In the genomic region with DNA sequence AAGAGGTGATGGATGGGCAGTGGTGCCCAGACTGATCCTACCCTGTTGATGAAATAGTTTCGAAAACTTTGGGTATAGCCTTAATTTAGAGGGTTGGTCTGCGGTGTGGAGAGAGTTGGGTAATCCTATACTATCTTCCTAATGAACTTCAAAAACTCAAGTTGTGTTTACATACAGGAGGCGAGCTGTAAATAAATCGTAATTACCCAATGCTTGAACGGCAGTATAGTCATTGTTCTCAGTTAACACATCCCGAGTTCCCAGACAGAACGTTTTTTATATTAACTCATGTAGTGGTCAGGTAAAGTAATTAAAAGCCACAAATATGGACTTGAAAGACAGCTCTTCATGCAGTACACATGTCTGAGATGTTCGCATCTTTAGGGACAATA, we compare ENCODE assay signal across 8 cellular contexts. TPM values are rescaled to one million over a fixed set of nuclear protein-coding genes. Genes with fewer than 3 reads are reported as not detected.
DNase-seq lines count a peak whose midpoint lies in the region; ATAC-seq, FAIRE-seq and TF ChIP-seq lines count a peak whose summit lies in the region.

No MANE protein-coding gene starts in this region.

- H3K56ac ChIP-seq in H9 (ENCODE audit: insufficient read length, low read depth, low read length), result no peak overlapping the region

- H3K27me3 Mint-ChIP-seq in H9 (ENCODE audit: low read depth), result peaks cover 11% of the 10 kb centered on the region

- no peak overlapping the region for H2BK15ac ChIP-seq in H9 (ENCODE audit: low read depth, low read length)

- peak overlapping the region; percentile 88 to 93 for H3K4me3 Mint-ChIP-seq in H9

- H3K18ac ChIP-seq in H9 (ENCODE audit: insufficient read length, low read depth, low read length) (no peak overlapping the region), trophoblast cell (ENCODE audit: low read length) (no peak overlapping the region)

- POLR2A ChIA-PET in A549 (lab: Yijun Ruan, JAX), result interaction anchor here (1.0 kb wide), 1 partner anchor 955 kb away, joined by 3 read pairs; no protein-coding TSS in a partner anchor

- H3K27ac ChIP-seq in A549 (peak overlapping the region; percentile 99 to 100), H9 (ENCODE audit: insufficient read length, low read depth, low read length) (no peak overlapping the region), fibroblast of lung (ENCODE audit: insufficient read depth, low read length) (peak overlapping the region; percentile 82), trophoblast cell (ENCODE audit: low read depth, low read length) (peak overlapping the region; percentile 98)

- no peaks in the 10 kb centered on the region for H3K9me3 ChIP-seq in A549
- no peaks in the 10 kb centered on the region for H3K9me3 ChIP-seq in H9 (ENCODE audit: control insufficient read depth, low read depth, low read length)
- H3K9me3 ChIP-seq in fibroblast of lung (ENCODE audit: control insufficient read depth, insufficient read depth, low read depth, low read length), result no peaks in the 10 kb centered on the region
- H3K9me3 ChIP-seq in trophoblast cell (ENCODE audit: insufficient read depth, low read depth, low read length), result no peaks in the 10 kb centered on the region

- ATAC-seq in A549, result no peak; a peak in 1 of 6 replicates
- ATAC-seq in GM21526 (IDR thresholded peaks at IDR 0.05; ENCODE audit: low FRiP score, unreplicated experiment), result no peak

- H2BK20ac ChIP-seq in H9 (ENCODE audit: low read depth, low read length, poor library complexity, severe bottlenecking), result no peak overlapping the region

- H2BK5ac ChIP-seq in H9 (ENCODE audit: insufficient read length, low read length) (no peak overlapping the region), trophoblast cell (ENCODE audit: low read depth, low read length, poor library complexity) (no peak overlapping the region)

- H3K14ac ChIP-seq in H9 (ENCODE audit: insufficient read depth, low read length), result peak overlapping the region; percentile 77; the same call in 1 of the 2 replicates
- peak overlapping the region; percentile 47 for H3K14ac ChIP-seq in trophoblast cell (ENCODE audit: low read length)

- no peaks in the 10 kb centered on the region; a peak in 1 of 7 replicates for H3K36me3 Mint-ChIP-seq in H9 (ENCODE audit: insufficient read depth in 1 of 3, low read depth in 3 of 3)

- no peak for TF ChIP-seq POLR2A in A549 (IDR thresholded peaks at IDR 0.05; ENCODE audit: low read length)

- peaks cover 5% of the 10 kb centered on the region for H3K23me2 ChIP-seq in H9 (ENCODE audit: insufficient read length, low read depth, low read length, poor library complexity, severe bottlenecking)

- H2AFZ ChIP-seq in H9 (ENCODE audit: low read length) (no peak overlapping the region), fibroblast of lung (ENCODE audit: low read length) (peak overlapping the region; percentile 73), trophoblast cell (ENCODE audit: insufficient read depth, low read length, poor library complexity) (peak overlapping the region; percentile 23)

- H3K36me3 ChIP-seq in fibroblast of lung (ENCODE audit: control insufficient read depth, insufficient read depth, low read length) (no peaks in the 10 kb centered on the region), trophoblast cell (ENCODE audit: control insufficient read depth in 1 of 2, insufficient read depth in 2 of 2, low read length in 2 of 2) (no peaks in the 10 kb centered on the region)

- no peak overlapping the region for H4K12ac ChIP-seq in trophoblast cell (ENCODE audit: low read depth, low read length)

- no peak for TF ChIP-seq EP300 in A549 (IDR thresholded peaks at IDR 0.05)

- H3K79me2 ChIP-seq in H9 (ENCODE audit: insufficient read depth, low read length) (peaks cover 28% of the 10 kb centered on the region; the same call in 1 of the 2 replicates), fibroblast of lung (ENCODE audit: control insufficient read depth, insufficient read depth, low read length) (peaks cover 53% of the 10 kb centered on the region), trophoblast cell (ENCODE audit: control insufficient read depth, insufficient read depth, low read length, poor library complexity) (peaks cover 10% of the 10 kb centered on the region)

- H2AK5ac ChIP-seq in H9 (ENCODE audit: insufficient read length, low read length) (no peak overlapping the region), trophoblast cell (ENCODE audit: low read length) (no peak overlapping the region)

- TF ChIP-seq CTCF in A549 (IDR thresholded peaks at IDR 0.05) (no peak), H9 (conservative IDR thresholded peaks at IDR 0.05) (no peak), fibroblast of lung (conservative IDR thresholded peaks at IDR 0.05 in 1 of 2, IDR thresholded peaks at IDR 0.05 in 1 of 2; ENCODE audit: low read depth in 1 of 2, low read length in 2 of 2) (no peak)

- no peak overlapping the region for H3K4ac ChIP-seq in H9 (ENCODE audit: low read depth, low read length)
- peak overlapping the region; percentile 49 for H3K4ac ChIP-seq in trophoblast cell (ENCODE audit: low read depth, low read length)

- peak overlapping the region; percentile 72 for H3K9ac ChIP-seq in H9 (ENCODE audit: extremely low read depth, insufficient read length, low read length)
- H3K9ac ChIP-seq in fibroblast of lung (ENCODE audit: insufficient read depth, low read length), result peak overlapping the region; percentile 73
- H3K9ac ChIP-seq in trophoblast cell (ENCODE audit: low read length), result peak overlapping the region; percentile 90

- H3K9me3 Mint-ChIP-seq in H9, result no peaks in the 10 kb centered on the region

- H3K27me3 ChIP-seq in H9 (ENCODE audit: insufficient read depth, low read length) (no peaks in the 10 kb centered on the region), fibroblast of lung (ENCODE audit: control insufficient read depth, insufficient read depth, low read length) (no peaks in the 10 kb centered on the region), trophoblast cell (ENCODE audit: insufficient read depth, low read length) (no peaks in the 10 kb centered on the region)

- TF ChIP-seq RAD21 in A549 (conservative IDR thresholded peaks at IDR 0.05 in 1 of 2, IDR thresholded peaks at IDR 0.05 in 1 of 2), result no peak

- peak overlapping the region; percentile 92 to 99 (median 97) for H3K27ac Mint-ChIP-seq in H9

- H4K8ac ChIP-seq in H9 (replicated peaks; ENCODE audit: insufficient read length, low read depth, low read length) (no peak overlapping the region), trophoblast cell (ENCODE audit: low read depth, low read length) (no peak overlapping the region)

- peaks cover 9% of the 10 kb centered on the region; the same call in 2 of the 3 replicates for H3K4me1 ChIP-seq in A549
- no peaks in the 10 kb centered on the region for H3K4me1 ChIP-seq in H9 (ENCODE audit: insufficient read depth, low read length)
- peaks cover 9% of the 10 kb centered on the region for H3K4me1 ChIP-seq in fibroblast of lung (ENCODE audit: control insufficient read depth, extremely low read depth, insufficient read depth, low read length)
- H3K4me1 ChIP-seq in trophoblast cell (ENCODE audit: control insufficient read depth in 1 of 2, insufficient read depth in 2 of 2, low read length in 2 of 2), result peaks cover 2 to 5% of the 10 kb centered on the region in 2 experiments

- peak overlapping the region; percentile 98 for H3K4me3 ChIP-seq in A549
- H3K4me3 ChIP-seq in fibroblast of lung (replicated peaks in 1 of 4; ENCODE audit: control extremely low read depth in 1 of 4, insufficient read depth in 1 of 4, low read depth in 3 of 4, low read length in 4 of 4), result peak overlapping the region; percentile 68 to 96 (median 82)
- H3K4me3 ChIP-seq in trophoblast cell (ENCODE audit: low read depth, low read length), result peak overlapping the region; percentile 94

- no peak overlapping the region for H4K91ac ChIP-seq in H9 (ENCODE audit: insufficient read length, low read depth, low read length)
- no peak overlapping the region for H4K91ac ChIP-seq in trophoblast cell (ENCODE audit: low read depth, low read length)

- peaks cover 35 to 39% of the 10 kb centered on the region in 2 experiments for H3K4me1 Mint-ChIP-seq in H9

- CTCF ChIA-PET in A549 (lab: Yijun Ruan, JAX), result interaction anchor here (0.7 to 2.2 kb wide), 9 partner anchors 9 to 955 kb away, joined by 3 to 7 read pairs (median 5); no protein-coding TSS in a partner anchor

- no peak overlapping the region for H3T11ph ChIP-seq in H9 (ENCODE audit: low read length)

- DNase-seq in A549 (ENCODE audit: low read depth in 1 of 2, low spot score in 1 of 2) (no peak), H9 (no peak), SKM-1 (lab: John Stamatoyannopoulos, UW; ENCODE audit: unreplicated experiment) (peak; percentile 33), fibroblast of lung (ENCODE audit: low read depth in 2 of 2) (peak; percentile 39 to 50), trophoblast cell (no peak), GM19239 (ENCODE audit: insufficient read length, low spot score) (no peak), NCI-H446 (lab: John Stamatoyannopoulos, UW) (no peak)

- no peak for FAIRE-seq in A549 (lab: Jason Lieb, UNC)
- no peak for FAIRE-seq in GM19239 (lab: Jason Lieb, UNC)

- H3K4me2 ChIP-seq in A549, result peak overlapping the region; percentile 92
- H3K4me2 ChIP-seq in H9 (ENCODE audit: insufficient read depth, insufficient read length, low read length), result peak overlapping the region; percentile 78
- H3K4me2 ChIP-seq in fibroblast of lung (ENCODE audit: extremely low read depth, insufficient read depth, low read length), result peak overlapping the region; percentile 97
- H3K4me2 ChIP-seq in trophoblast cell (ENCODE audit: low read length), result peak overlapping the region; percentile 98

- 9% methylated on average over 8 of the region's 8 CpGs for WGBS in A549 (ENCODE audit: missing lambda C conversion rate)
- no CpG with 5 or more reads among the region's 8 CpGs for WGBS in H9 (ENCODE audit: extremely low coverage, insufficient read length, low lambda C conversion rate)
- no CpG with 5 or more reads among the region's 8 CpGs for WGBS in trophoblast cell (ENCODE audit: extremely low coverage, insufficient coverage, insufficient read length)

- H4K20me1 ChIP-seq in H9 (ENCODE audit: control insufficient read depth, insufficient read depth, insufficient read length), result no peaks in the 10 kb centered on the region
- no peaks in the 10 kb centered on the region for H4K20me1 ChIP-seq in fibroblast of lung (ENCODE audit: control insufficient read depth, extremely low read depth, insufficient read depth, low read length)

- H3K79me1 ChIP-seq in H9 (ENCODE audit: insufficient read depth, low read depth, low read length, poor library complexity, severe bottlenecking) (no peaks in the 10 kb centered on the region), trophoblast cell (ENCODE audit: low read length) (peaks cover 5% of the 10 kb centered on the region)

- H2BK120ac ChIP-seq in H9 (ENCODE audit: low read depth, low read length, poor library complexity, severe bottlenecking) (no peak overlapping the region), trophoblast cell (ENCODE audit: insufficient read depth, low read length, poor library complexity) (no peak overlapping the region)

- no peak overlapping the region for H4K5ac ChIP-seq in H9 (ENCODE audit: insufficient read length, low read depth, low read length)

- H3K23ac ChIP-seq in H9 (ENCODE audit: insufficient read length, low read depth, low read length), result no peak overlapping the region
- no peak overlapping the region for H3K23ac ChIP-seq in trophoblast cell (ENCODE audit: low read length)

- H2BK12ac ChIP-seq in H9 (ENCODE audit: insufficient read length, low read depth, low read length) (no peak overlapping the region), trophoblast cell (ENCODE audit: low read length) (no peak overlapping the region)

RNA-seq across cellular contexts. Expression of gene PDS5B, which starts 1.5 kb away (rescaled TPM):
- polyA plus RNA-seq in A549 (2011; rRNA removed) (12.7 and 16.0 TPM in 2 replicates), A549 (2017; fragmentation: RNase III; extraction: RNeasy Plus Mini Kit Qiagen cat#74134 plus additional on column Dnase treatment) (10.6 to 11.0 TPM (median 10.9 TPM) in 3 replicates), fibroblast of lung (18.5 and 18.6 TPM in 2 replicates)
- polyA plus RNA-seq in A549 (2012; cell fraction: cytosol; rRNA removed), result 2.7 and 3.0 TPM in 2 replicates
- polyA plus RNA-seq in A549 (2012; cell fraction: nucleus; rRNA removed), result 2.0 and 2.3 TPM in 2 replicates
- polyA minus RNA-seq in A549 (2011; rRNA and poly(A)+ RNA removed), result 10.0 and 10.2 TPM in 2 replicates
- total RNA-seq in H9 (2021) (50.0 and 50.9 TPM in 2 replicates), fibroblast of lung (23.6 and 25.6 TPM in 2 replicates)
- polyA plus RNA-seq in fibroblast of lung (2012), result 13.6 and 14.1 TPM in 2 replicates
- polyA minus RNA-seq in fibroblast of lung (ENCODE audit: low replicate concordance), result 3.4 and 3.7 TPM in 2 replicates
- 33.8 and 36.8 TPM in 2 replicates for polyA plus RNA-seq in trophoblast cell (2013)

RNA-seq across cellular contexts. Expression of gene N4BP2L2, which starts 49.2 kb away (rescaled TPM):
- polyA plus RNA-seq in A549 (2011; rRNA removed) (40.6 and 56.2 TPM in 2 replicates), A549 (2017; fragmentation: RNase III; extraction: RNeasy Plus Mini Kit Qiagen cat#74134 plus additional on column Dnase treatment) (26.9 to 29.3 TPM (median 27.9 TPM) in 3 replicates), fibroblast of lung (40.7 and 62.4 TPM in 2 replicates)
- polyA plus RNA-seq in A549 (2012; cell fraction: cytosol; rRNA removed), result 7.1 and 7.7 TPM in 2 replicates
- 5.5 and 10.5 TPM in 2 replicates for polyA plus RNA-seq in A549 (2012; cell fraction: nucleus; rRNA removed)
- 11.0 and 13.8 TPM in 2 replicates for polyA minus RNA-seq in A549 (2011; rRNA and poly(A)+ RNA removed)
- total RNA-seq in H9 (2021) (58.0 and 61.4 TPM in 2 replicates), fibroblast of lung (106 and 139 TPM in 2 replicates)
- polyA plus RNA-seq in fibroblast of lung (2012), result 27.1 and 47.1 TPM in 2 replicates
- 4.4 and 10.0 TPM in 2 replicates for polyA minus RNA-seq in fibroblast of lung (ENCODE audit: low replicate concordance)
- 72.2 and 73.0 TPM in 2 replicates for polyA plus RNA-seq in trophoblast cell (2013)

Comparison
In these comparisons a context has a peak if more than half of its experiments do, and no peak if none do; other contexts are left out.
1. DNase-seq: peak in SKM-1 (single experiment) and fibroblast of lung (2 of 2); none in A549 (0 of 2), H9 (single experiment), trophoblast cell (0 of 2), GM19239 (single experiment) and NCI-H446 (0 of 2).
2. Peak in every context shown above with its lines, with median percentiles within 50 percentile points of each other: H3K4me2 ChIP-seq, H3K4me3 ChIP-seq and H3K9ac ChIP-seq.